In the genomic region with DNA sequence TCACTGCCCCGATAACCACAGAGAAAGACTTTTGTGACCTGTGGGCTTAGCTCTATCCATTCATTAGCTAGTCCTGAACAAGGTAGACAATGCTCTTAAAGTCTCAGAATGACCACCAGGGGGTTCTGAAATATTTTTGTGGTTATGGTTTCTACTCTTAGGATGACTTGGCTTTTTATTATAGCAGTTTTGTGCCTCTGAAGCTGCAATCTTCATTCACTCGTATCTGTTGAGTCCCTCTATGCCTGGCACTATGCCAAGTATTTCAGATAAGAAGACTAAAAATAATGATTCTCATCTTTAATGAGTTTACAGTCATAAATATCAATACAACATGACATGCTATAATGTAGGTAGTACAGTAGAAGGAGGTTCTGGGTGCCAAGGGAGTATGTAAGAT, we compare ENCODE assay signal across 8 cellular contexts.
DNase-seq lines count a peak whose midpoint lies in the region; ATAC-seq lines count a peak whose summit lies in the region.

No MANE protein-coding gene starts in this region.

- no peaks in the 10 kb centered on the region for H3K36me3 Mint-ChIP-seq in activated naive CD4-positive, alpha-beta T cell treated with anti-CD3 and anti-CD28 coated beads, Interleukin-2, amount 10 ng/mL, durations not matched to agents 7 days and 5 days

- ATAC-seq in GM19452 (IDR thresholded peaks at IDR 0.05; ENCODE audit: unreplicated experiment) (peak; percentile 95), HG03280 (IDR thresholded peaks at IDR 0.05; ENCODE audit: unreplicated experiment) (peak; percentile 96)
- no peak for ATAC-seq in stimulated activated naive CD8-positive, alpha-beta T cell treated with anti-CD3 and anti-CD28 coated beads, Interleukin-15, amount 100 ng/mL, for 72 hours

- H3K4me3 Mint-ChIP-seq in activated naive CD4-positive, alpha-beta T cell treated with anti-CD3 and anti-CD28 coated beads, Interleukin-2, amount 10 ng/mL, durations not matched to agents 7 days and 5 days, result no peak overlapping the region
- H3K4me3 Mint-ChIP-seq in stimulated activated naive CD8-positive, alpha-beta T cell treated with anti-CD3 and anti-CD28 coated beads, Interleukin-15, amount 100 ng/mL, for 72 hours, result no peak overlapping the region

- CTCF ChIA-PET in activated naive CD4-positive, alpha-beta T cell treated with anti-CD3 and anti-CD28 coated beads, Interleukin-2, amount 10 ng/mL, durations not matched to agents 7 days and 5 days (lab: Charles Lee), result no interaction called here

- no peaks in the 10 kb centered on the region for H3K9me3 Mint-ChIP-seq in activated naive CD4-positive, alpha-beta T cell treated with anti-CD3 and anti-CD28 coated beads, Interleukin-2, amount 10 ng/mL, durations not matched to agents 7 days and 5 days
- no peaks in the 10 kb centered on the region for H3K9me3 Mint-ChIP-seq in stimulated activated naive CD8-positive, alpha-beta T cell treated with anti-CD3 and anti-CD28 coated beads, Interleukin-15, amount 100 ng/mL, for 72 hours

- H3K27me3 Mint-ChIP-seq in activated naive CD4-positive, alpha-beta T cell treated with anti-CD3 and anti-CD28 coated beads, Interleukin-2, amount 10 ng/mL, durations not matched to agents 7 days and 5 days, result no peaks in the 10 kb centered on the region
- no peaks in the 10 kb centered on the region for H3K27me3 Mint-ChIP-seq in stimulated activated naive CD8-positive, alpha-beta T cell treated with anti-CD3 and anti-CD28 coated beads, Interleukin-15, amount 100 ng/mL, for 72 hours

- no peak overlapping the region for H3K27ac Mint-ChIP-seq in activated naive CD4-positive, alpha-beta T cell treated with anti-CD3 and anti-CD28 coated beads, Interleukin-2, amount 10 ng/mL, durations not matched to agents 7 days and 5 days
- H3K27ac Mint-ChIP-seq in stimulated activated naive CD8-positive, alpha-beta T cell treated with anti-CD3 and anti-CD28 coated beads, Interleukin-15, amount 100 ng/mL, for 72 hours, result no peak overlapping the region

- DNase-seq in DMS79 treated with DMSO at 0.1 percent for 48 hours (lab: John Stamatoyannopoulos, UW) (peak; percentile 10), SW480 (ENCODE audit: low spot score) (peak; percentile 12), SHP77 (lab: John Stamatoyannopoulos, UW) (no peak), GM03348 (ENCODE audit: low spot score) (no peak)
- DNase-seq in activated naive CD4-positive, alpha-beta T cell treated with anti-CD3 and anti-CD28 coated beads, Interleukin-2, amount 10 ng/mL, durations not matched to agents 7 days and 5 days, result no peak
- DNase-seq in stimulated activated naive CD8-positive, alpha-beta T cell treated with anti-CD3 and anti-CD28 coated beads, Interleukin-15, amount 100 ng/mL, for 72 hours, result no peak

- H3K4me1 Mint-ChIP-seq in activated naive CD4-positive, alpha-beta T cell treated with anti-CD3 and anti-CD28 coated beads, Interleukin-2, amount 10 ng/mL, durations not matched to agents 7 days and 5 days, result no peaks in the 10 kb centered on the region
- H3K4me1 Mint-ChIP-seq in stimulated activated naive CD8-positive, alpha-beta T cell treated with anti-CD3 and anti-CD28 coated beads, Interleukin-15, amount 100 ng/mL, for 72 hours, result no peaks in the 10 kb centered on the region

Comparison
In these comparisons a context has a peak if more than half of its experiments do, and no peak if none do; other contexts are left out.
1. DNase-seq: peak in DMS79 treated with DMSO at 0.1 percent for 48 hours (single experiment) and SW480 (single experiment); none in activated naive CD4-positive, alpha-beta T cell treated with anti-CD3 and anti-CD28 coated beads, Interleukin-2, amount 10 ng/mL, durations not matched to agents 7 days and 5 days (single experiment), SHP77 (0 of 2), stimulated activated naive CD8-positive, alpha-beta T cell treated with anti-CD3 and anti-CD28 coated beads, Interleukin-15, amount 100 ng/mL, for 72 hours (0 of 2) and GM03348 (single experiment).